In the genomic region with DNA sequence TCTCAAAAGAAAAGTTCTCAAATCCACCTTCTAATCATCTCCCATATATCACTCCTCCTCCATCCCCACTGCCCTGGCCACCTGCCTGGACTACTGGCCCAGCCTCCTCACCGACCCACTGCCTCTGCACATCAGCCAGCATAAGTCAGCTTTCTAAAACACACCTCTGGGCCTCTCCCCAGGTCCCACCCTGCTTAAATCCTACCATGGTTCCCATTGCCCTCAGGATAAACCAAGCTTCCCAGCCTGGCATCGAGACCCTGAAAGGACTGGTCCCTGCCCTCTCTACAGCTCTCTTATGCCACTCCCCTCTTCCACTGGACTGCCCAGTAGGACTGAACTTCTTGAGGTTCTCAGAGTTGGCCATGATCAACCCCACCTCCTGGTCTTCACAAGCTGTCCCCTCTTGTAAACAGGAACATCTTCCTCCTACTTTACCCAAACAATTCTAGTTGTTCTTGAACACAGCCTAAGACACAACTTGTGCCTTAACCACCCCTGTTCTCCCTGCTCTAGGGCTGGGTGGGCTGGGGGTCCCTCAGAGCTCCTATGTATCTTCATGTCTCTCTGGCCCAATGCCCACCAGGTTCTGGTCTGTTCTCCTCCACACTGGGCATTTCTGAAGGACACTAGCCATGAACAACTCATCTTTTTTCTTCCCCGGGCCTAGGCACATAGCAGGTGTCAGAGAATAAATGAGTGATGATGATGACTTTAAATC, we compare ENCODE assay signal across 29 cellular contexts. TPM values are rescaled to one million over a fixed set of nuclear protein-coding genes. Genes with fewer than 3 reads are reported as not detected.
DNase-seq lines count a peak whose midpoint lies in the region; ATAC-seq, FAIRE-seq and TF ChIP-seq lines count a peak whose summit lies in the region.
"Had no signal": no experiment of that assay in that cellular context is flagged by ENCODE, and none has a peak within 500 bp of the region (broad histone marks: within the 10 kb centered on the region; RNA-seq: fewer than 3 reads in every experiment).

No MANE protein-coding gene starts in this region.

- H4K8ac ChIP-seq in H9 (replicated peaks; ENCODE audit: insufficient read length, low read depth, low read length) (no peak overlapping the region), IMR-90 (ENCODE audit: low read depth in 2 of 2, low read length in 2 of 2) (no peak overlapping the region)

- no peak overlapping the region for H4K5ac ChIP-seq in H9 (ENCODE audit: insufficient read length, low read depth, low read length)
- H4K5ac ChIP-seq in IMR-90 (ENCODE audit: low read depth, low read length), result no peak overlapping the region

- H3K27ac ChIP-seq in H9 (ENCODE audit: insufficient read length, low read depth, low read length), result no peak overlapping the region
- H3K27ac ChIP-seq in IMR-90 (ENCODE audit: insufficient read depth, low read length), result no peak overlapping the region
- H3K27ac ChIP-seq in kidney (ENCODE audit: low read depth in 2 of 2, low read length in 2 of 2), result peak overlapping the region; percentile 63 to 71
- H3K27ac ChIP-seq: BLaER1, colonic mucosa, ovary had no signal

- H3T11ph ChIP-seq in H9 (ENCODE audit: low read length), result no peak overlapping the region

- H3K27ac Mint-ChIP-seq in H9, result peak overlapping the region in 1 of 3 experiments; percentile 17; a peak in 1 of 7 replicates
- H3K27ac Mint-ChIP-seq: activated naive CD8-positive, alpha-beta T cell; activated T-helper 17 cell treated with anti-CD3 and anti-CD28 coated beads, Interleukin-2, amount 50 U/mL, for 72 hours; T-helper 1 cell treated with Interleukin-12 subunit alpha and Interleukin-12 subunit beta and Interleukin-4 antibody, amounts not matched to agents 30 μg/mL and 1 μg/mL, for 36 hours had no signal

- H4K20me1 ChIP-seq in H9 (ENCODE audit: control insufficient read depth, insufficient read depth, insufficient read length) (no peaks in the 10 kb centered on the region), IMR-90 (ENCODE audit: insufficient read depth, low read length) (no peaks in the 10 kb centered on the region)
- H4K20me1 ChIP-seq: BLaER1 had no signal

- H3K4me3 ChIP-seq in IMR-90 (ENCODE audit: insufficient read depth, low read depth, low read length) (no peak overlapping the region), kidney (ENCODE audit: low read length in 2 of 2) (no peak overlapping the region)
- H3K4me3 ChIP-seq: BLaER1, colonic mucosa, ovary, spleen had no signal

- no peak overlapping the region for H2BK12ac ChIP-seq in H9 (ENCODE audit: insufficient read length, low read depth, low read length)

- in situ Hi-C loops in IMR-90 (cut with MboI; ENCODE audit: low sequenced_read_pairs), result no loop called here

- no peak overlapping the region for H2AK5ac ChIP-seq in H9 (ENCODE audit: insufficient read length, low read length)
- peak overlapping the region; percentile 49 for H2AK5ac ChIP-seq in IMR-90 (ENCODE audit: low read depth, low read length)

- POLR2A ChIA-PET in IMR-90 (lab: Charles Lee; ENCODE audit: unreplicated experiment), result no interaction called here

- H2BK5ac ChIP-seq in H9 (ENCODE audit: insufficient read length, low read length) (no peak overlapping the region), IMR-90 (ENCODE audit: low read depth, low read length, poor library complexity, severe bottlenecking) (no peak overlapping the region)

- H2AK9ac ChIP-seq in IMR-90 (replicated peaks; ENCODE audit: low read depth, low read length, poor library complexity), result no peak overlapping the region

- no peak overlapping the region; a peak in 1 of 5 replicates for H3K4me3 Mint-ChIP-seq in H9
- H3K4me3 Mint-ChIP-seq: activated naive CD8-positive, alpha-beta T cell; activated T-helper 17 cell treated with anti-CD3 and anti-CD28 coated beads, Interleukin-2, amount 50 U/mL, for 72 hours; naive thymus-derived CD8-positive, alpha-beta T cell; stimulated activated naive CD8-positive, alpha-beta T cell treated with anti-CD3 and anti-CD28 coated beads, Interleukin-15, amount 100 ng/mL, for 72 hours; T-helper 1 cell treated with Interleukin-12 subunit alpha and Interleukin-12 subunit beta and Interleukin-4 antibody, amounts not matched to agents 30 μg/mL and 1 μg/mL, for 36 hours had no signal

- H3K56ac ChIP-seq in H9 (ENCODE audit: insufficient read length, low read depth, low read length), result no peak overlapping the region
- H3K56ac ChIP-seq in IMR-90 (ENCODE audit: extremely low read depth, insufficient read depth, low read length), result no peak overlapping the region

- H3K27me3 ChIP-seq in H9 (ENCODE audit: insufficient read depth, low read length), result peaks cover 2% of the 10 kb centered on the region; the same call in 1 of the 2 replicates
- H3K27me3 ChIP-seq in IMR-90 (ENCODE audit: control insufficient read depth, insufficient read depth, low read length), result peaks cover 2% of the 10 kb centered on the region; the same call in 1 of the 2 replicates
- H3K27me3 ChIP-seq: BLaER1, ovary had no signal

- H3K23ac ChIP-seq in H9 (ENCODE audit: insufficient read length, low read depth, low read length), result no peak overlapping the region
- H3K23ac ChIP-seq in IMR-90 (ENCODE audit: low read depth, low read length), result no peak overlapping the region

- H3K9me1 ChIP-seq in IMR-90 (ENCODE audit: insufficient read depth, low read length), result peaks cover 14% of the 10 kb centered on the region

- dilution Hi-C loops in IMR-90 (cut with HindIII; ENCODE audit: low sequenced_read_pairs, unreplicated experiment), result no loop called here

- H3K9me3 Mint-ChIP-seq in H9, result no peaks in the 10 kb centered on the region
- H3K9me3 Mint-ChIP-seq: activated T-helper 17 cell treated with anti-CD3 and anti-CD28 coated beads, Interleukin-2, amount 50 U/mL, for 72 hours; naive thymus-derived CD8-positive, alpha-beta T cell; stimulated activated naive CD8-positive, alpha-beta T cell treated with anti-CD3 and anti-CD28 coated beads, Interleukin-15, amount 100 ng/mL, for 72 hours; T-helper 1 cell treated with Interleukin-12 subunit alpha and Interleukin-12 subunit beta and Interleukin-4 antibody, amounts not matched to agents 30 μg/mL and 1 μg/mL, for 36 hours had no signal

- H3K36me3 ChIP-seq in IMR-90 (ENCODE audit: control insufficient read depth, insufficient read depth, low read length), result no peaks in the 10 kb centered on the region
- no peaks in the 10 kb centered on the region for H3K36me3 ChIP-seq in kidney (ENCODE audit: control insufficient read depth in 1 of 2, insufficient read depth in 2 of 2, low read length in 2 of 2)
- H3K36me3 ChIP-seq: BLaER1, colonic mucosa, ovary, spleen had no signal

- H3K4me1 Mint-ChIP-seq in H9, result peaks cover 0 to 10% of the 10 kb centered on the region in 2 experiments; a peak in 3 of 4 replicates
- H3K4me1 Mint-ChIP-seq: activated T-helper 17 cell treated with anti-CD3 and anti-CD28 coated beads, Interleukin-2, amount 50 U/mL, for 72 hours had no signal

- no peak overlapping the region for H3K9ac ChIP-seq in H9 (ENCODE audit: extremely low read depth, insufficient read length, low read length)
- no peak overlapping the region for H3K9ac ChIP-seq in IMR-90 (ENCODE audit: low read depth, low read length)
- H3K9ac ChIP-seq in kidney (ENCODE audit: low read length in 2 of 2), result no peak overlapping the region
- H3K9ac ChIP-seq: BLaER1 had no signal

- no TSS peak for BruUV-seq in IMR-90 (replicated peaks; lab: Mats Ljungman, UMichigan)

- CTCF ChIA-PET in IMR-90 (lab: Yijun Ruan, JAX), result no interaction called here

- H3K36me3 Mint-ChIP-seq in H9 (ENCODE audit: insufficient read depth in 1 of 3, low read depth in 3 of 3), result no peaks in the 10 kb centered on the region
- H3K36me3 Mint-ChIP-seq: activated naive CD8-positive, alpha-beta T cell; naive thymus-derived CD8-positive, alpha-beta T cell had no signal

- no peak overlapping the region for H4K91ac ChIP-seq in H9 (ENCODE audit: insufficient read length, low read depth, low read length)
- H4K91ac ChIP-seq in IMR-90 (ENCODE audit: insufficient read depth, low read depth, low read length), result no peak overlapping the region

- no peaks in the 10 kb centered on the region for H3K79me2 ChIP-seq in H9 (ENCODE audit: insufficient read depth, low read length)

- FAIRE-seq in kidney (lab: Jason Lieb, UNC), result no peak
- FAIRE-seq: GM12892, islet of Langerhans, TTC549 had no signal

- H3K23me2 ChIP-seq in H9 (ENCODE audit: insufficient read length, low read depth, low read length, poor library complexity, severe bottlenecking), result no peaks in the 10 kb centered on the region

- intact Hi-C loops in IMR-90 (cut with micrococcal nuclease), result no loop called here
- intact Hi-C loops in kidney (cut with DNase I), result no loop called here
- intact Hi-C loops in sciatic nerve (cut with DNase I), result no loop called here

- H2BK15ac ChIP-seq in H9 (ENCODE audit: low read depth, low read length) (no peak overlapping the region), IMR-90 (ENCODE audit: low read depth, low read length) (no peak overlapping the region)

- H2BK20ac ChIP-seq in H9 (ENCODE audit: low read depth, low read length, poor library complexity, severe bottlenecking) (no peak overlapping the region), IMR-90 (ENCODE audit: low read depth, low read length) (peak overlapping the region; percentile 11; the same call in 1 of the 2 replicates)

- H3K79me1 ChIP-seq in H9 (ENCODE audit: insufficient read depth, low read depth, low read length, poor library complexity, severe bottlenecking), result no peaks in the 10 kb centered on the region
- H3K79me1 ChIP-seq in IMR-90 (ENCODE audit: low read depth in 1 of 2, low read length in 2 of 2), result no peaks in the 10 kb centered on the region

- no peak overlapping the region for H2BK120ac ChIP-seq in H9 (ENCODE audit: low read depth, low read length, poor library complexity, severe bottlenecking)
- no peak overlapping the region for H2BK120ac ChIP-seq in IMR-90 (ENCODE audit: low read depth, low read length)

- H2AFZ ChIP-seq in H9 (ENCODE audit: low read length) (no peak overlapping the region), IMR-90 (replicated peaks; ENCODE audit: low read length, poor library complexity) (no peak overlapping the region)

- no peak overlapping the region for H3K4me2 ChIP-seq in H9 (ENCODE audit: insufficient read depth, insufficient read length, low read length)
- H3K4me2 ChIP-seq in IMR-90 (ENCODE audit: low read depth, low read length), result no peak overlapping the region
- H3K4me2 ChIP-seq: BLaER1 had no signal

- TF ChIP-seq POLR2A in IMR-90 (IDR thresholded peaks at IDR 0.05; ENCODE audit: low read depth, low read length), result no peak

- TF ChIP-seq CTCF in H9 (conservative IDR thresholded peaks at IDR 0.05) (no peak), IMR-90 (conservative IDR thresholded peaks at IDR 0.05; ENCODE audit: low read depth, low read length) (no peak), kidney (IDR thresholded peaks at IDR 0.05; ENCODE audit: borderline replicate concordance, extremely low read depth, insufficient read depth) (no peak)

- H3K14ac ChIP-seq in H9 (ENCODE audit: insufficient read depth, low read length) (no peak overlapping the region), IMR-90 (replicated peaks; ENCODE audit: low read depth, low read length) (no peak overlapping the region)

- H3K4me1 ChIP-seq in H9 (ENCODE audit: insufficient read depth, low read length) (no peaks in the 10 kb centered on the region), IMR-90 (ENCODE audit: control insufficient read depth, insufficient read depth, low read length) (peaks cover 16% of the 10 kb centered on the region), kidney (ENCODE audit: control insufficient read depth in 1 of 2, insufficient read depth in 1 of 2, low read depth in 1 of 2, low read length in 2 of 2) (peaks cover 19 to 31% of the 10 kb centered on the region in 2 donors)
- H3K4me1 ChIP-seq: BLaER1, colonic mucosa had no signal

- no peak overlapping the region for H3K4ac ChIP-seq in H9 (ENCODE audit: low read depth, low read length)
- H3K4ac ChIP-seq in IMR-90 (ENCODE audit: low read depth, low read length), result no peak overlapping the region

- peaks cover 19% of the 10 kb centered on the region for H3K27me3 Mint-ChIP-seq in H9 (ENCODE audit: low read depth)

- no peak for TF ChIP-seq RAD21 in IMR-90 (IDR thresholded peaks at IDR 0.05; ENCODE audit: low read length)

- no peak overlapping the region for H3K18ac ChIP-seq in H9 (ENCODE audit: insufficient read length, low read depth, low read length)
- H3K18ac ChIP-seq in IMR-90 (ENCODE audit: low read depth, low read length), result no peak overlapping the region

- H3K9me3 ChIP-seq in H9 (ENCODE audit: control insufficient read depth, low read depth, low read length), result no peaks in the 10 kb centered on the region
- no peaks in the 10 kb centered on the region for H3K9me3 ChIP-seq in IMR-90 (ENCODE audit: control insufficient read depth, insufficient read depth, low read length)
- no peaks in the 10 kb centered on the region for H3K9me3 ChIP-seq in kidney (ENCODE audit: control insufficient read depth in 1 of 2, low read length in 2 of 2)
- H3K9me3 ChIP-seq: BLaER1, colonic mucosa, ovary, spleen had no signal

- DNase-seq in H9 (peak; percentile 4), IMR-90 (no peak), kidney (no peak), sciatic nerve (ENCODE audit: low spot score) (peak; percentile 51), NCI-H1436 treated with DMSO at 0.1 percent for 48 hours (lab: John Stamatoyannopoulos, UW) (no peak)
- DNase-seq: activated CD4-positive, alpha-beta T cell treated with anti-CD3 and anti-CD28 coated beads, Interleukin-2, amount 50 U/mL, for 4 hours; colonic mucosa; DMS53; glutamatergic neuron; HCEC 1CT; naive thymus-derived CD8-positive, alpha-beta T cell; NCI-H1417; NCI-H2081; NCI-H2227 treated with DMSO at 0.1 percent for 48 hours; NCI-H526 treated with DMSO at 0.1 percent for 48 hours; NK-92 treated with Interleukin-12 subunit alpha and Interleukin-12 subunit beta, amount 100 ng/mL, for 24 hours; ovary; spleen; stimulated activated naive CD8-positive, alpha-beta T cell treated with anti-CD3 and anti-CD28 coated beads, Interleukin-15, amount 100 ng/mL, for 72 hours had no signal

- ATAC-seq in IMR-90 (ENCODE audit: low read depth) (no peak), sciatic nerve (no peak), GM18870 (IDR thresholded peaks at IDR 0.05; ENCODE audit: unreplicated experiment) (no peak), HG03159 (IDR thresholded peaks at IDR 0.05; ENCODE audit: unreplicated experiment) (no peak)
- ATAC-seq: activated T-helper 17 cell treated with anti-CD3 and anti-CD28 coated beads, Interleukin-2, amount 50 U/mL, for 72 hours; naive thymus-derived CD8-positive, alpha-beta T cell; SK-N-SH treated with all-trans-retinoic acid at 6 μM for 48 hours; stimulated activated naive CD8-positive, alpha-beta T cell treated with anti-CD3 and anti-CD28 coated beads, Interleukin-15, amount 100 ng/mL, for 72 hours had no signal

- WGBS in H9 (ENCODE audit: extremely low coverage, insufficient read length, low lambda C conversion rate), result no CpG with 5 or more reads among the region's 3 CpGs
- WGBS in IMR-90 (ENCODE audit: extremely low coverage in 2 of 2, insufficient read length in 1 of 2), 2 experiments, result 58% methylated on average over 2 of the region's 3 CpGs; no CpG with 5 or more reads in 1 of the 2 experiments

RNA-seq across cellular contexts. Expression of a gene that starts 12.6 kb away (rescaled TPM):
- total RNA-seq in H9 (2021) (not detected in 2 replicates), IMR-90 (2012; rRNA removed) (under 0.01 TPM in 1 of 2 replicates, not detected in the other), kidney (17.9 TPM), sciatic nerve (3.6 TPM)
- polyA plus RNA-seq in IMR-90 (2012; rRNA removed) (0.37 and 0.44 TPM in 2 replicates), kidney (ENCODE audit: insufficient read depth, low read depth, low replicate concordance) (6.7 TPM)
- 0.67 TPM in 1 of 2 replicates, not detected in the other for polyA plus RNA-seq in IMR-90 (2012; cell fraction: cytosol; rRNA removed)
- 0.45 and 1.5 TPM in 2 replicates for polyA plus RNA-seq in IMR-90 (2012; cell fraction: nucleus; rRNA removed; ENCODE audit: low replicate concordance)
- total RNA-seq: activated T-helper 17 cell treated with anti-CD3 and anti-CD28 coated beads, Interleukin-2, amount 50 U/mL, for 72 hours had no signal
- polyA plus RNA-seq: naive thymus-derived CD8-positive, alpha-beta T cell had no signal

RNA-seq across cellular contexts. Expression of a gene that starts 41.5 kb away (rescaled TPM):
- total RNA-seq in H9 (2021) (0.26 and 0.35 TPM in 2 replicates), IMR-90 (2012; rRNA removed) (not detected in 2 replicates), kidney (9.7 TPM), sciatic nerve (12.3 TPM)
- polyA plus RNA-seq in IMR-90 (2012; rRNA removed) (0.06 TPM in 1 of 2 replicates, not detected in the other), kidney (ENCODE audit: insufficient read depth, low read depth, low replicate concordance) (1.3 TPM)
- polyA plus RNA-seq in IMR-90 (2012; cell fraction: cytosol; rRNA removed), result 0.02 TPM in 1 of 2 replicates, not detected in the other
- 0.07 TPM in 1 of 2 replicates, not detected in the other for polyA plus RNA-seq in IMR-90 (2012; cell fraction: nucleus; rRNA removed; ENCODE audit: low replicate concordance)
- total RNA-seq: activated T-helper 17 cell treated with anti-CD3 and anti-CD28 coated beads, Interleukin-2, amount 50 U/mL, for 72 hours; naive thymus-derived CD8-positive, alpha-beta T cell had no signal
- polyA plus RNA-seq: naive thymus-derived CD8-positive, alpha-beta T cell had no signal

RNA-seq across cellular contexts. Expression of a gene that starts 48.5 kb away (rescaled TPM):
- total RNA-seq in H9 (2021) (6.2 and 7.4 TPM in 2 replicates), IMR-90 (2012; rRNA removed) (19.4 and 21.7 TPM in 2 replicates), kidney (68.2 TPM), sciatic nerve (110 TPM)
- polyA plus RNA-seq in IMR-90 (2012; rRNA removed) (97.7 and 128 TPM in 2 replicates), kidney (ENCODE audit: insufficient read depth, low read depth, low replicate concordance) (36.6 TPM)
- 30.1 and 51.0 TPM in 2 replicates for polyA plus RNA-seq in IMR-90 (2012; cell fraction: cytosol; rRNA removed)
- 388 and 880 TPM in 2 replicates for polyA plus RNA-seq in IMR-90 (2012; cell fraction: nucleus; rRNA removed; ENCODE audit: low replicate concordance)
- total RNA-seq: naive thymus-derived CD8-positive, alpha-beta T cell had no signal

Comparison
In these comparisons a context has a peak if more than half of its experiments do, and no peak if none do; other contexts are left out.
1. DNase-seq: peak in H9 (single experiment) and sciatic nerve (single experiment); none in IMR-90 (single experiment), kidney (single experiment) and NCI-H1436 treated with DMSO at 0.1 percent for 48 hours (single experiment).
2. H3K27ac ChIP-seq: peak in kidney (2 of 2); none in H9 (single experiment) and IMR-90 (single experiment).